8 cellular contexts compared by ENCODE assay signal in genomic region chr2:197517150-197517549, GRCh38. TPM values are rescaled to one million over a fixed set of nuclear protein-coding genes. Genes with fewer than 3 reads are reported as not detected.
DNase-seq lines count a peak whose midpoint lies in the region; ATAC-seq and TF ChIP-seq lines count a peak whose summit lies in the region.

No MANE protein-coding gene starts in this region.

- H3K27ac ChIP-seq in iPS-18a (ENCODE audit: low read length) (no peak overlapping the region), subcutaneous abdominal adipose tissue (ENCODE audit: low read depth, low read length) (peak overlapping the region; percentile 84)

- H3K36me3 Mint-ChIP-seq in T-helper 2 cell treated with Interferon-gamma antibody and Interleukin-4, amounts not matched to agents 5 μg/mL and 100 μg/mL, for 36 hours (ENCODE audit: low read depth) = peaks cover 30% of the 10 kb centered on the region
- H3K36me3 Mint-ChIP-seq in activated CD8-positive, alpha-beta T cell treated with anti-CD3 and anti-CD28 coated beads for 36 hours (ENCODE audit: low read depth) = peaks cover 20% of the 10 kb centered on the region

- DNase-seq in T-helper 2 cell treated with Interferon-gamma antibody and Interleukin-4, amounts not matched to agents 5 μg/mL and 100 μg/mL, for 36 hours (ENCODE audit: low spot score) = no peak
- DNase-seq in T-helper 2 cell (no peak), left lobe of liver (ENCODE audit: low spot score) (no peak), omental fat pad (ENCODE audit: low spot score) (no peak)
- DNase-seq in activated CD8-positive, alpha-beta T cell treated with anti-CD3 and anti-CD28 coated beads for 36 hours = no peak

- no peaks in the 10 kb centered on the region for H3K27me3 Mint-ChIP-seq in T-helper 2 cell treated with Interferon-gamma antibody and Interleukin-4, amounts not matched to agents 5 μg/mL and 100 μg/mL, for 36 hours (ENCODE audit: low read depth)
- no peaks in the 10 kb centered on the region for H3K27me3 Mint-ChIP-seq in activated CD8-positive, alpha-beta T cell treated with anti-CD3 and anti-CD28 coated beads for 36 hours

- POLR2A ChIA-PET in activated CD8-positive, alpha-beta T cell treated with anti-CD3 and anti-CD28 coated beads for 36 hours (lab: Charles Lee) = interaction anchor here (1.2 to 3.9 kb wide), 8 partner anchors 12 to 189 kb away, joined by 3 to 81 read pairs (median 6); partner anchors contain the start of genes COQ10B, HSPD1, HSPE1 and MARS2

- no peaks in the 10 kb centered on the region for H3K27me3 ChIP-seq in iPS-18a (ENCODE audit: control insufficient read depth, insufficient read depth, low read length)
- no peaks in the 10 kb centered on the region for H3K27me3 ChIP-seq in subcutaneous abdominal adipose tissue (ENCODE audit: control insufficient read depth in 5 of 5, insufficient read depth in 4 of 5, low read length in 5 of 5)

- H3K9me3 Mint-ChIP-seq in T-helper 2 cell treated with Interferon-gamma antibody and Interleukin-4, amounts not matched to agents 5 μg/mL and 100 μg/mL, for 36 hours = peaks cover 4% of the 10 kb centered on the region
- peaks cover 4% of the 10 kb centered on the region for H3K9me3 Mint-ChIP-seq in activated CD8-positive, alpha-beta T cell treated with anti-CD3 and anti-CD28 coated beads for 36 hours

- no peaks in the 10 kb centered on the region for H3K9me3 ChIP-seq in iPS-18a (ENCODE audit: control insufficient read depth, low read depth, low read length)
- no peaks in the 10 kb centered on the region for H3K9me3 ChIP-seq in subcutaneous abdominal adipose tissue (ENCODE audit: control insufficient read depth in 5 of 5, low read length in 5 of 5)

- ATAC-seq in activated CD8-positive, alpha-beta T cell treated with anti-CD3 and anti-CD28 coated beads for 36 hours = no peak
- ATAC-seq in GM21529 (IDR thresholded peaks at IDR 0.05; ENCODE audit: unreplicated experiment) = no peak
- ATAC-seq in left lobe of liver = no peak
- ATAC-seq in omental fat pad (ENCODE audit: low FRiP score) = no peak

- H3K4me1 Mint-ChIP-seq in T-helper 2 cell treated with Interferon-gamma antibody and Interleukin-4, amounts not matched to agents 5 μg/mL and 100 μg/mL, for 36 hours (ENCODE audit: low read depth) = peaks cover 28% of the 10 kb centered on the region
- H3K4me1 Mint-ChIP-seq in activated CD8-positive, alpha-beta T cell treated with anti-CD3 and anti-CD28 coated beads for 36 hours (ENCODE audit: low read depth) = peaks cover 40% of the 10 kb centered on the region

- peak overlapping the region; percentile 73 for H3K9ac ChIP-seq in iPS-18a (ENCODE audit: low read length)
- H3K9ac ChIP-seq in subcutaneous abdominal adipose tissue (ENCODE audit: low read length in 5 of 5) = peak overlapping the region in 4 of 5 donors; percentile 96 to 100 (median 98)

- H3K4me3 ChIP-seq in iPS-18a (ENCODE audit: low read length) (peak overlapping the region; percentile 92), subcutaneous abdominal adipose tissue (ENCODE audit: low read depth in 1 of 5, low read length in 5 of 5) (peak overlapping the region; percentile 82 to 97 (median 95))

- peak overlapping the region; percentile 63 for H3K27ac Mint-ChIP-seq in T-helper 2 cell treated with Interferon-gamma antibody and Interleukin-4, amounts not matched to agents 5 μg/mL and 100 μg/mL, for 36 hours
- peak overlapping the region; percentile 92 for H3K27ac Mint-ChIP-seq in activated CD8-positive, alpha-beta T cell treated with anti-CD3 and anti-CD28 coated beads for 36 hours

- peak overlapping the region; percentile 97 for H3K4me3 Mint-ChIP-seq in T-helper 2 cell treated with Interferon-gamma antibody and Interleukin-4, amounts not matched to agents 5 μg/mL and 100 μg/mL, for 36 hours
- H3K4me3 Mint-ChIP-seq in activated CD8-positive, alpha-beta T cell treated with anti-CD3 and anti-CD28 coated beads for 36 hours = peak overlapping the region; percentile 99

- TF ChIP-seq CTCF in activated CD8-positive, alpha-beta T cell treated with anti-CD3 and anti-CD28 coated beads for 36 hours (IDR thresholded peaks at IDR 0.05) = no peak
- TF ChIP-seq CTCF in omental fat pad (IDR thresholded peaks at IDR 0.05) = no peak

- H3K4me1 ChIP-seq in iPS-18a (ENCODE audit: control insufficient read depth, low read depth, low read length) (peaks cover 20% of the 10 kb centered on the region), subcutaneous abdominal adipose tissue (ENCODE audit: control insufficient read depth in 5 of 5, insufficient read depth in 5 of 5, low read length in 5 of 5) (peaks cover 0 to 27% (median 20%) of the 10 kb centered on the region in 5 donors)

- intact Hi-C loops in activated CD8-positive, alpha-beta T cell treated with anti-CD3 and anti-CD28 coated beads for 36 hours (cut with micrococcal nuclease) = no loop called here

- CTCF ChIA-PET in activated CD8-positive, alpha-beta T cell treated with anti-CD3 and anti-CD28 coated beads for 36 hours (lab: Charles Lee) = interaction anchor here (0.9 to 2.9 kb wide), 4 partner anchors 8 to 1279 kb away, joined by 3 to 13 read pairs (median 4); partner anchors contain the start of genes HSPD1 and HSPE1

- H3K36me3 ChIP-seq in iPS-18a (ENCODE audit: control insufficient read depth, low read depth, low read length) (no peaks in the 10 kb centered on the region), subcutaneous abdominal adipose tissue (ENCODE audit: control insufficient read depth in 5 of 5, insufficient read depth in 5 of 5, low read length in 5 of 5) (no peaks in the 10 kb centered on the region)

RNA-seq across cellular contexts. Expression of gene MOB4, which starts 1.3 kb away (rescaled TPM):
- total RNA-seq in activated CD8-positive, alpha-beta T cell treated with anti-CD3 and anti-CD28 coated beads for 36 hours = 10 to 100 TPM; 15.1 to 15.9 TPM
- 5.8 TPM for total RNA-seq in left lobe of liver
- 10 to 100 TPM; 20.3 to 27.3 (median 23.6) TPM for total RNA-seq in omental fat pad

RNA-seq across cellular contexts. Expression of gene HSPE1, which starts 17.0 kb away (rescaled TPM):
- 100 to 1,000 TPM; 345 to 356 TPM for total RNA-seq in activated CD8-positive, alpha-beta T cell treated with anti-CD3 and anti-CD28 coated beads for 36 hours
- total RNA-seq in left lobe of liver = 91.6 TPM
- 100 to 1,000 TPM in 3 of 4 donors, 10 to 100 TPM in 1; 86.5 to 352 (median 177) TPM for total RNA-seq in omental fat pad

RNA-seq across cellular contexts. Expression of gene HSPD1, which starts 17.5 kb away (rescaled TPM):
- 1,000 to 10,000 TPM; 1,034 to 1,051 TPM for total RNA-seq in activated CD8-positive, alpha-beta T cell treated with anti-CD3 and anti-CD28 coated beads for 36 hours
- total RNA-seq in left lobe of liver (239 TPM), omental fat pad (100 to 1,000 TPM; 138 to 643 (median 306) TPM)
